In the genomic region with DNA sequence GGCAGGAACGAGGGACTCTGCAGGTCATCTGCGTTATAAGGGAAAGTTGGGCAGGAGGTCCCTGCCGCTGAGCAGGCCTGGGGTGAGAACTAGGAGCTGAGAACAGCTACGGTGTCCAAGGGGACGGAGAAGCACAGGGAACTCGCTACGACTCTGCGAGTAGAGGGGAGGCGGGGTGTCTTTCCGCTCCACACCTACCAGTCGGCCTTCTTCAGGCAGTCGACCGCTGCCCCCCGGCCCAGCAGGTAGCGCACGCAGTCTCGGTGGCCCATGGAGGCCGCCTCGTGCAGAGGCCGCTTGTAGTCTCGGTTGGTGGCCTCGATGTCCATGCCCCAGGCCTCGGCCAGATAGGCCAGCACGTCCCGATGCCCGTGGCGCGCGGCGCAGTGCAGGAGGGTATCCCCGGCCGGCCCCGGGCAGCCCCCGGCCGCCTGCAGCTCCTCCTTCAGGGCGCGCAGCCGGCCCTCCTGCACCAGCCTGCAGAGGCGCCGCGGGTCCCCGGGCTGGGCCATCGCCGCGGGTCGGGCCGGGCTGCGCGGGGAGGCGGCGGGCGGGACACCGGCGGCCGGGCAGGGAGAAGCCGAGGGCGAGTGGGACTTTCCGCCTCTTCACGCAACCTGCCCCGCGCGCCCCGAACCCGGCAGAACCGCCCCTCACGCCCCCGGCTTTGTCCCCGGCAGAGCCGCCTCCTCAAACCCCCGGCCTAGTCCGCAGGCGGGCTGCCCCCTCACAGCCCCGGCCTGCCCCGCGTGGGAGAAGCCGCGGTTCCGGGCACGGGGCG, we compare ENCODE assay signal across 8 cellular contexts. TPM values are rescaled to one million over a fixed set of nuclear protein-coding genes. Genes with fewer than 3 reads are reported as not detected.
A peak's percentile ranks its signal among the peaks of the same experiment; 100 is the strongest.
DNase-seq lines count a peak whose midpoint lies in the region; ATAC-seq, FAIRE-seq and TF ChIP-seq lines count a peak whose summit lies in the region.

No MANE protein-coding gene starts in this region.

- peak overlapping the region; percentile 72 for H3K27ac ChIP-seq in 22Rv1
- H3K27ac ChIP-seq in hepatocyte = peak overlapping the region; percentile 77

- peaks cover 28% of the 10 kb centered on the region for H4K20me1 ChIP-seq in hepatocyte (ENCODE audit: insufficient read depth, poor library complexity, severe bottlenecking)

- no peak for FAIRE-seq in GM12892 (lab: Jason Lieb, UNC)

- H3K4me1 ChIP-seq in hepatocyte (ENCODE audit: insufficient read depth) = peaks cover 19% of the 10 kb centered on the region

- peaks cover 31% of the 10 kb centered on the region for H3K36me3 Mint-ChIP-seq in activated naive CD8-positive, alpha-beta T cell treated with anti-CD3 and anti-CD28 coated beads, Interleukin-2, amount 50 U/mL, for 24 hours (ENCODE audit: low read depth)

- H3K27me3 Mint-ChIP-seq in activated naive CD8-positive, alpha-beta T cell treated with anti-CD3 and anti-CD28 coated beads, Interleukin-2, amount 50 U/mL, for 24 hours = no peaks in the 10 kb centered on the region

- peak overlapping the region; percentile 75 for H3K27ac Mint-ChIP-seq in activated naive CD8-positive, alpha-beta T cell treated with anti-CD3 and anti-CD28 coated beads, Interleukin-2, amount 50 U/mL, for 24 hours

- TF ChIP-seq POLR2A in GM12892 (IDR thresholded peaks at IDR 0.05; ENCODE audit: low read depth, low read length) = no peak; the same call in 1 of the 2 replicates

- H3K9me3 ChIP-seq in hepatocyte (ENCODE audit: low read depth) = no peaks in the 10 kb centered on the region

- H3K9me2 ChIP-seq in hepatocyte (replicated peaks; ENCODE audit: insufficient read depth) = no peaks in the 10 kb centered on the region

- H2AFZ ChIP-seq in hepatocyte = peak overlapping the region; percentile 75

- peak overlapping the region; percentile 86 for H3K4me2 ChIP-seq in hepatocyte

- peak overlapping the region; percentile 92 for H3K4me3 Mint-ChIP-seq in activated naive CD8-positive, alpha-beta T cell treated with anti-CD3 and anti-CD28 coated beads, Interleukin-2, amount 50 U/mL, for 24 hours

- ATAC-seq in GM18511 (IDR thresholded peaks at IDR 0.05; ENCODE audit: unreplicated experiment) (peak; percentile 45), HG03095 (IDR thresholded peaks at IDR 0.05; ENCODE audit: unreplicated experiment) (peak; percentile 33)
- ATAC-seq in activated naive CD8-positive, alpha-beta T cell treated with anti-CD3 and anti-CD28 coated beads, Interleukin-2, amount 50 U/mL, for 24 hours = peak; percentile 29

- H3K79me2 ChIP-seq in hepatocyte = peaks cover 59% of the 10 kb centered on the region

- peak; percentile 30 to 35 for DNase-seq in SHP77 (lab: John Stamatoyannopoulos, UW)
- peak; percentile 50 for DNase-seq in activated naive CD8-positive, alpha-beta T cell treated with anti-CD3 and anti-CD28 coated beads, Interleukin-2, amount 50 U/mL, for 24 hours
- DNase-seq in hepatocyte (ENCODE audit: low spot score) = peak; percentile 74
- no peak for DNase-seq in skeletal muscle cell (ENCODE audit: low read depth)
- DNase-seq in GM12892 (ENCODE audit: insufficient read length) = no peak

- WGBS in hepatocyte (ENCODE audit: low lambda C conversion rate, missing lambda C conversion rate) = under 1% methylated on average over 29 of the region's 80 CpGs

- TF ChIP-seq CTCF in 22Rv1 (IDR thresholded peaks at IDR 0.05) (peak; percentile 29), hepatocyte (IDR thresholded peaks at IDR 0.05; ENCODE audit: poor library complexity) (no peak)

- peaks cover 47% of the 10 kb centered on the region for H3K4me1 Mint-ChIP-seq in activated naive CD8-positive, alpha-beta T cell treated with anti-CD3 and anti-CD28 coated beads, Interleukin-2, amount 50 U/mL, for 24 hours

- no peaks in the 10 kb centered on the region for H3K9me3 Mint-ChIP-seq in activated naive CD8-positive, alpha-beta T cell treated with anti-CD3 and anti-CD28 coated beads, Interleukin-2, amount 50 U/mL, for 24 hours

- no peaks in the 10 kb centered on the region for H3K36me3 ChIP-seq in hepatocyte (replicated peaks; ENCODE audit: insufficient read depth, low read depth)

- H3K27me3 ChIP-seq in hepatocyte = no peaks in the 10 kb centered on the region

- H3K4me3 ChIP-seq in hepatocyte (peak overlapping the region; percentile 36), skeletal muscle cell (ENCODE audit: low read depth, low read length) (peak overlapping the region; percentile 86)

RNA-seq across cellular contexts. Expression of a gene that starts 0.7 kb away (rescaled TPM):
- 4.6 and 6.8 TPM in 2 replicates for total RNA-seq in hepatocyte
- 11.5 and 15.7 TPM in 2 replicates for polyA plus RNA-seq in hepatocyte
- polyA plus RNA-seq in GM12892 (2012; ENCODE audit: missing spikeins) = 3.7 TPM

RNA-seq across cellular contexts. Expression of a gene that starts 1.0 kb away (rescaled TPM):
- 66.1 and 66.4 TPM in 2 replicates for total RNA-seq in hepatocyte
- 72.9 and 80.3 TPM in 2 replicates for polyA plus RNA-seq in hepatocyte
- polyA plus RNA-seq in GM12892 (2012; ENCODE audit: missing spikeins) = 36.3 TPM

Comparison
In these comparisons a context has a peak if more than half of its experiments do, and no peak if none do; other contexts are left out.
1. DNase-seq: peak in SHP77 (2 of 2), activated naive CD8-positive, alpha-beta T cell treated with anti-CD3 and anti-CD28 coated beads, Interleukin-2, amount 50 U/mL, for 24 hours (single experiment) and hepatocyte (single experiment); none in skeletal muscle cell (single experiment) and GM12892 (single experiment).
2. Peak in every context shown above with its lines, with median percentiles within 50 percentile points of each other: ATAC-seq.